ENCODE assay signal across 9 cellular contexts in genomic region chr15:89442671-89443307, GRCh38. TPM values are rescaled to one million over a fixed set of nuclear protein-coding genes. Genes with fewer than 3 reads are reported as not detected.
A peak's percentile ranks its signal among the peaks of the same experiment; 100 is the strongest.
DNase-seq lines count a peak whose midpoint lies in the region; ATAC-seq and TF ChIP-seq lines count a peak whose summit lies in the region.
"Had no signal": no experiment of that assay in that cellular context is flagged by ENCODE, and none has a peak within 500 bp of the region (broad histone marks: within the 10 kb centered on the region; RNA-seq: fewer than 3 reads in every experiment).

No MANE protein-coding gene starts in this region.

- no peaks in the 10 kb centered on the region for H3K79me2 ChIP-seq in Karpas-422 (ENCODE audit: low read length)
- H3K79me2 ChIP-seq in SU-DHL-6 (ENCODE audit: insufficient read depth, low read length), result no peaks in the 10 kb centered on the region

- H3K36me3 ChIP-seq in Karpas-422 (ENCODE audit: insufficient read depth, low read length), result no peaks in the 10 kb centered on the region
- H3K36me3 ChIP-seq in SU-DHL-6 (ENCODE audit: low read length), result no peaks in the 10 kb centered on the region

- intact Hi-C loops in natural killer cell (cut with micrococcal nuclease), result no loop called here

- TF ChIP-seq CTCF in SU-DHL-6 (IDR thresholded peaks at IDR 0.05; ENCODE audit: insufficient read depth, low read length, poor library complexity, severe bottlenecking), result peak; percentile 76
- TF ChIP-seq CTCF in natural killer cell (IDR thresholded peaks at IDR 0.05), result peak; percentile 37

- no peaks in the 10 kb centered on the region for H3K9me3 ChIP-seq in Karpas-422 (ENCODE audit: low read length)
- H3K9me3 ChIP-seq in SU-DHL-6 (ENCODE audit: insufficient read depth, low read length), result no peaks in the 10 kb centered on the region

- ATAC-seq in natural killer cell, result peak in 1 of 3 donors; percentile 48
- no peak for ATAC-seq in GM19328 (IDR thresholded peaks at IDR 0.05; ENCODE audit: unreplicated experiment)

- H3K4me3 Mint-ChIP-seq in natural killer cell, result no peak overlapping the region
- H3K4me3 Mint-ChIP-seq: activated naive CD4-positive, alpha-beta T cell treated with anti-CD3 and anti-CD28 coated beads, Interleukin-2, amount 50 U/mL, for 24 hours had no signal

- peaks cover 25% of the 10 kb centered on the region for H3K4me1 ChIP-seq in Karpas-422 (ENCODE audit: low read length)

- H3K4me2 ChIP-seq in Karpas-422 (ENCODE audit: low read depth, low read length, poor library complexity, severe bottlenecking) (no peak overlapping the region), SU-DHL-6 (ENCODE audit: low read depth, low read length, poor library complexity, severe bottlenecking) (no peak overlapping the region)

- H3K27me3 Mint-ChIP-seq in natural killer cell (ENCODE audit: low read depth in 2 of 2), result peaks cover 15 to 35% of the 10 kb centered on the region in 2 donors

- H4K20me1 ChIP-seq in Karpas-422 (ENCODE audit: insufficient read depth, low read depth, low read length), result no peaks in the 10 kb centered on the region
- H4K20me1 ChIP-seq in SU-DHL-6 (ENCODE audit: low read depth, low read length), result no peaks in the 10 kb centered on the region

- no peak overlapping the region for H3K27ac ChIP-seq in Karpas-422 (ENCODE audit: low read length)
- no peak overlapping the region for H3K27ac ChIP-seq in SU-DHL-6 (ENCODE audit: low read depth, low read length)

- H2AFZ ChIP-seq in Karpas-422 (ENCODE audit: low read length), result peak overlapping the region; percentile 64; the same call in 1 of the 2 replicates
- peak overlapping the region; percentile 54 for H2AFZ ChIP-seq in SU-DHL-6 (ENCODE audit: low read depth, low read length, severe bottlenecking)

- H3K9me3 Mint-ChIP-seq in natural killer cell, result no peaks in the 10 kb centered on the region
- H3K9me3 Mint-ChIP-seq: activated naive CD4-positive, alpha-beta T cell treated with anti-CD3 and anti-CD28 coated beads, Interleukin-2, amount 50 U/mL, for 24 hours had no signal

- peak; percentile 5 to 60 for DNase-seq in NCI-H446 (lab: John Stamatoyannopoulos, UW)
- no peak for DNase-seq in NCI-H446 treated with DMSO at 0.1 percent for 48 hours (lab: John Stamatoyannopoulos, UW)
- DNase-seq in Karpas-422, result peak; percentile 94
- peak; percentile 42 for DNase-seq in dermis blood vessel endothelial cell
- DNase-seq in natural killer cell, result peak; percentile 28
- DNase-seq in activated gamma-delta T cell treated with Interleukin-2 at 50 U/mL for 16 hours, result no peak

- H3K36me3 Mint-ChIP-seq in natural killer cell, result no peaks in the 10 kb centered on the region
- H3K36me3 Mint-ChIP-seq: activated naive CD4-positive, alpha-beta T cell treated with anti-CD3 and anti-CD28 coated beads, Interleukin-2, amount 50 U/mL, for 24 hours had no signal

- H3K9ac ChIP-seq in Karpas-422 (ENCODE audit: low read length) (peak overlapping the region; percentile 49; the same call in 1 of the 2 replicates), SU-DHL-6 (ENCODE audit: low read length) (no peak overlapping the region)

- H3K27me3 ChIP-seq in Karpas-422 (ENCODE audit: low read length), result no peaks in the 10 kb centered on the region
- no peaks in the 10 kb centered on the region for H3K27me3 ChIP-seq in SU-DHL-6 (ENCODE audit: low read length)

- H3K27ac Mint-ChIP-seq in natural killer cell, result no peak overlapping the region
- H3K27ac Mint-ChIP-seq: activated naive CD4-positive, alpha-beta T cell treated with anti-CD3 and anti-CD28 coated beads, Interleukin-2, amount 50 U/mL, for 24 hours had no signal

- H3K4me3 ChIP-seq in Karpas-422 (ENCODE audit: low read length) (no peak overlapping the region), SU-DHL-6 (ENCODE audit: insufficient read depth, low read length, poor library complexity, severe bottlenecking) (no peak overlapping the region)

- H3K9me2 ChIP-seq in Karpas-422 (replicated peaks; ENCODE audit: insufficient read depth, low read length), result no peaks in the 10 kb centered on the region
- H3K9me2 ChIP-seq in SU-DHL-6 (replicated peaks; ENCODE audit: insufficient read depth, low read length), result no peaks in the 10 kb centered on the region

- no peaks in the 10 kb centered on the region for H3F3A ChIP-seq in SU-DHL-6 (ENCODE audit: insufficient read depth)

- peaks cover 0 to 4% of the 10 kb centered on the region in 2 donors for H3K4me1 Mint-ChIP-seq in natural killer cell
- H3K4me1 Mint-ChIP-seq: activated naive CD4-positive, alpha-beta T cell treated with anti-CD3 and anti-CD28 coated beads, Interleukin-2, amount 50 U/mL, for 24 hours had no signal

RNA-seq across cellular contexts. Expression of gene RHCG, which starts 53.6 kb away (rescaled TPM):
- not detected in 2 replicates for total RNA-seq in Karpas-422 (2014; rRNA removed; shearing (Covaris generic); ENCODE audit: low replicate concordance)
- total RNA-seq in dermis blood vessel endothelial cell (not detected in 2 replicates), natural killer cell (not detected)

Comparison
In these comparisons a context has a peak if more than half of its experiments do, and no peak if none do; other contexts are left out.
1. DNase-seq: peak in NCI-H446 (2 of 2), Karpas-422 (single experiment), dermis blood vessel endothelial cell (single experiment) and natural killer cell (single experiment); none in NCI-H446 treated with DMSO at 0.1 percent for 48 hours (single experiment) and activated gamma-delta T cell treated with Interleukin-2 at 50 U/mL for 16 hours (single experiment).